22 cellular contexts compared by ENCODE assay signal in the genomic region with DNA sequence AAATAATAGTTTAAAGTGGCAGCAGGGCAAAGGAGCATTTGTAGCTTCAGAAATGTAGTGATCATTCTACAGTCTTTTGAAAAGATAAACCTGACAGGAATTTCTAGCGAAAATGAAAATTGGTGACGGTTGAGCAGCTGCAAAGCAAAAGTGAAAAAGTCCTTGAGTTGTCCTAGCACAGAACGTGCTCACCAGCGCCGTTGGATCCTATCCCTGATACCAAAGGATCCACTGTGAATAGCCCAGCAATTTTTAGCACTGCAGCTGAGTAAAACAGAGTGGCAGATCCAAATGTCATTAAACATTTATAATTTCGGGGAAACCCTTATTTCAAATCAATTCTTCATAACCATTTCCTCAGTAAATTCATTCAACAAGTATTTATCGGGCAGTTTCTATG.
"Had no signal": no experiment of that assay in that cellular context is flagged by ENCODE, and none has a peak within 500 bp of the region (broad histone marks: within the 10 kb centered on the region; RNA-seq: fewer than 3 reads in every experiment).

No MANE protein-coding gene starts in this region.

- H2AFZ ChIP-seq: parathyroid adenoma had no signal

- H3K27ac Mint-ChIP-seq: nephron; stimulated activated memory B cell treated with anti-CD40 and anti-IgM and Interleukin-4, amounts not matched to agents 10 μg/mL and 1 μg/mL and 100 μg/mL, for 72 hours; stimulated activated naive CD8-positive, alpha-beta T cell treated with anti-CD3 and anti-CD28 coated beads, Interleukin-15, Interleukin-2, amounts not matched to agents 100 ng/mL and 50 ng/mL, for 24 hours had no signal

- H3K9me3 ChIP-seq: left lung, prostate gland, spleen, thoracic aorta had no signal

- H3K4me3 ChIP-seq: dorsolateral prefrontal cortex, left lung, lung, prostate gland, spleen, thoracic aorta had no signal

- H3K36me3 Mint-ChIP-seq: naive B cell; stimulated activated memory B cell treated with anti-CD40 and anti-IgM and Interleukin-4, amounts not matched to agents 10 μg/mL and 1 μg/mL and 100 μg/mL, for 72 hours had no signal

- DNase-seq: central memory CD4-positive, alpha-beta T cell; cortex of kidney; dorsolateral prefrontal cortex; effector CD8-positive, alpha-beta T cell; foreskin melanocyte; islet precursor cell; left lung; mesendoderm; naive B cell; retina; spleen; stimulated activated CD4-positive, alpha-beta T cell treated with anti-CD3 and anti-CD28 coated beads, Interleukin-15, amount 100 ng/mL, for 24 hours; stimulated activated CD4-positive, alpha-beta T cell treated with anti-CD3 and anti-CD28 coated beads, Interleukin-1b, Interleukin-23, amount 100 ng/mL, for 48 hours; stimulated activated CD4-positive, alpha-beta T cell treated with anti-CD3 and anti-CD28 coated beads, Interleukin-4, amount 100 ng/mL, for 24 hours; trophoblast cell had no signal

- H3K27me3 Mint-ChIP-seq: stimulated activated memory B cell treated with anti-CD40 and anti-IgM and Interleukin-4, amounts not matched to agents 10 μg/mL and 1 μg/mL and 100 μg/mL, for 72 hours; stimulated activated naive CD8-positive, alpha-beta T cell treated with anti-CD3 and anti-CD28 coated beads, Interleukin-15, Interleukin-2, amounts not matched to agents 100 ng/mL and 50 ng/mL, for 24 hours had no signal

- H3K9ac ChIP-seq: parathyroid adenoma had no signal

- H3K4me1 Mint-ChIP-seq: naive B cell; nephron; stimulated activated memory B cell treated with anti-CD40 and anti-IgM and Interleukin-4, amounts not matched to agents 10 μg/mL and 1 μg/mL and 100 μg/mL, for 72 hours had no signal

- H3K27ac ChIP-seq: left lung, parathyroid adenoma, prostate gland, spleen, thoracic aorta had no signal

- H3K4me1 ChIP-seq: left lung, parathyroid adenoma, prostate gland, spleen had no signal

- H3K79me2 ChIP-seq: parathyroid adenoma had no signal

- H3K36me3 ChIP-seq: left lung, prostate gland, spleen, thoracic aorta had no signal

- H3K27me3 ChIP-seq: dorsolateral prefrontal cortex, left lung, spleen had no signal

- H3K9me3 Mint-ChIP-seq: nephron; stimulated activated memory B cell treated with anti-CD40 and anti-IgM and Interleukin-4, amounts not matched to agents 10 μg/mL and 1 μg/mL and 100 μg/mL, for 72 hours; stimulated activated naive CD8-positive, alpha-beta T cell treated with anti-CD3 and anti-CD28 coated beads, Interleukin-15, Interleukin-2, amounts not matched to agents 100 ng/mL and 50 ng/mL, for 24 hours had no signal

- ATAC-seq: left lung; stimulated activated memory B cell treated with anti-CD40 and anti-IgM and Interleukin-4, amounts not matched to agents 10 μg/mL and 1 μg/mL and 100 μg/mL, for 72 hours had no signal

- H3K4me3 Mint-ChIP-seq: naive B cell; nephron; stimulated activated memory B cell treated with anti-CD40 and anti-IgM and Interleukin-4, amounts not matched to agents 10 μg/mL and 1 μg/mL and 100 μg/mL, for 72 hours; stimulated activated naive CD8-positive, alpha-beta T cell treated with anti-CD3 and anti-CD28 coated beads, Interleukin-15, Interleukin-2, amounts not matched to agents 100 ng/mL and 50 ng/mL, for 24 hours had no signal
